ENCODE assay signal across 8 cellular contexts in genomic region chr13:114130708-114131580, GRCh38. TPM values are rescaled to one million over a fixed set of nuclear protein-coding genes. Genes with fewer than 3 reads are reported as not detected.
DNase-seq lines count a peak whose midpoint lies in the region; ATAC-seq and TF ChIP-seq lines count a peak whose summit lies in the region.

No MANE protein-coding gene starts in this region.

- peak overlapping the region; percentile 45 to 84 for H3K4me3 ChIP-seq in DND-41 (ENCODE audit: low read depth in 1 of 2, low read length in 2 of 2)
- peak overlapping the region; percentile 96 for H3K4me3 ChIP-seq in adipocyte (ENCODE audit: low read length)
- peak overlapping the region; percentile 44 for H3K4me3 ChIP-seq in parathyroid adenoma (ENCODE audit: low read depth, low read length)

- ATAC-seq in DND-41 (ENCODE audit: insufficient read depth, low read depth), result peak; percentile 75
- peak; percentile 27 for ATAC-seq in HG03460 (IDR thresholded peaks at IDR 0.05; ENCODE audit: unreplicated experiment)
- peak; percentile 42 for ATAC-seq in Right ventricle myocardium superior (ENCODE audit: poor library complexity)
- ATAC-seq in HG03159 (IDR thresholded peaks at IDR 0.05; ENCODE audit: unreplicated experiment), result no peak
- ATAC-seq in GM21723 (IDR thresholded peaks at IDR 0.05; ENCODE audit: unreplicated experiment), result no peak

- intact Hi-C loops in Right ventricle myocardium superior (cut with DNase I), result no loop called here

- H3K9me3 ChIP-seq in DND-41 (ENCODE audit: insufficient read depth, low read length, severe bottlenecking), result no peaks in the 10 kb centered on the region
- no peaks in the 10 kb centered on the region for H3K9me3 ChIP-seq in adipocyte (ENCODE audit: control insufficient read depth, low read length)
- H3K9me3 ChIP-seq in parathyroid adenoma (ENCODE audit: control insufficient read depth, low read length), result no peaks in the 10 kb centered on the region

- H2AFZ ChIP-seq in DND-41 (ENCODE audit: low read depth, low read length) (peak overlapping the region; percentile 64), parathyroid adenoma (peak overlapping the region; percentile 63)

- H4K20me1 ChIP-seq in DND-41 (ENCODE audit: insufficient read depth, low read length), result peaks cover 55% of the 10 kb centered on the region

- peak overlapping the region; percentile 94 for H3K4me2 ChIP-seq in DND-41 (ENCODE audit: insufficient read depth, low read length)
- H3K4me2 ChIP-seq in parathyroid adenoma (ENCODE audit: low read length), result peak overlapping the region; percentile 60

- TF ChIP-seq CTCF in DND-41 (IDR thresholded peaks at IDR 0.05; ENCODE audit: borderline replicate concordance, extremely low read depth, low read length, poor library complexity, severe bottlenecking), result no peak
- TF ChIP-seq CTCF in parathyroid adenoma (IDR thresholded peaks at IDR 0.05), result no peak

- H3K36me3 ChIP-seq in DND-41 (ENCODE audit: insufficient read depth, low read length) (no peaks in the 10 kb centered on the region; the same call in 1 of the 2 replicates), adipocyte (ENCODE audit: control insufficient read depth, insufficient read depth, low read length, severe bottlenecking) (no peaks in the 10 kb centered on the region), parathyroid adenoma (ENCODE audit: control insufficient read depth, insufficient read depth, low read length) (no peaks in the 10 kb centered on the region)

- H3K9ac ChIP-seq in DND-41 (ENCODE audit: low read depth, low read length) (peak overlapping the region; percentile 73), adipocyte (ENCODE audit: low read length) (peak overlapping the region; percentile 97), parathyroid adenoma (no peak overlapping the region)

- peaks cover 54% of the 10 kb centered on the region for H3K4me1 ChIP-seq in DND-41 (ENCODE audit: insufficient read depth, low read length)
- H3K4me1 ChIP-seq in adipocyte (ENCODE audit: control insufficient read depth, insufficient read depth, low read length), result peaks cover 42% of the 10 kb centered on the region
- no peaks in the 10 kb centered on the region for H3K4me1 ChIP-seq in parathyroid adenoma

- H3K79me2 ChIP-seq in DND-41 (ENCODE audit: insufficient read depth, low read length) (peaks cover 60% of the 10 kb centered on the region), parathyroid adenoma (peaks cover 2% of the 10 kb centered on the region)

- H3K27me3 ChIP-seq in DND-41 (ENCODE audit: insufficient read depth, low read length, poor library complexity) (no peaks in the 10 kb centered on the region), adipocyte (replicated peaks; ENCODE audit: control insufficient read depth, insufficient read depth, low read length) (no peaks in the 10 kb centered on the region), parathyroid adenoma (ENCODE audit: control insufficient read depth, insufficient read depth, low read length) (no peaks in the 10 kb centered on the region)

- peak overlapping the region; percentile 76 for H3K27ac ChIP-seq in DND-41 (ENCODE audit: low read length)
- H3K27ac ChIP-seq in parathyroid adenoma, result peak overlapping the region; percentile 66

- DNase-seq in DND-41 (peak; percentile 85), SIG-M5 (lab: John Stamatoyannopoulos, UW) (peak; percentile 64), adipocyte (ENCODE audit: low read depth) (peak; percentile 76), Right ventricle myocardium superior (peak; percentile 73)

RNA-seq across cellular contexts. Expression of gene RASA3, which starts 1.5 kb away (rescaled TPM):
- 11.2 TPM for total RNA-seq in Right ventricle myocardium superior

RNA-seq across cellular contexts. Expression of gene CFAP97D2, which starts 48.1 kb away (rescaled TPM):
- total RNA-seq in Right ventricle myocardium superior, result not detected

Comparison
In these comparisons a context has a peak if more than half of its experiments do, and no peak if none do; other contexts are left out.
1. ATAC-seq: peak in DND-41 (single experiment), HG03460 (single experiment) and Right ventricle myocardium superior (single experiment); none in HG03159 (single experiment) and GM21723 (single experiment).
2. H3K4me3 ChIP-seq: peak in every context shown above with its lines; median percentile 96 in adipocyte; 64 in DND-41; 44 in parathyroid adenoma.
3. Peak in every context shown above with its lines, with median percentiles within 50 percentile points of each other: DNase-seq.